In genomic region chr13:35475960-35476943, GRCh38 we compare ENCODE assay signal across 8 cellular contexts. TPM values are rescaled to one million over a fixed set of nuclear protein-coding genes. Genes with fewer than 3 reads are reported as not detected.
A peak's percentile ranks its signal among the peaks of the same experiment; 100 is the strongest.
DNase-seq lines count a peak whose midpoint lies in the region; ATAC-seq and TF ChIP-seq lines count a peak whose summit lies in the region.
"Had no signal": no experiment of that assay in that cellular context is flagged by ENCODE, and none has a peak within 500 bp of the region (broad histone marks: within the 10 kb centered on the region; RNA-seq: fewer than 3 reads in every experiment).

Gene MAB21L1, minus strand, starts transcription at chr13:35476689. Its CDS starts 551 bp downstream, at chr13:35476138.

- H3K36me3 ChIP-seq in kidney epithelial cell (ENCODE audit: control insufficient read depth, insufficient read depth, low read length) = no peaks in the 10 kb centered on the region

- ATAC-seq in stimulated activated naive CD8-positive, alpha-beta T cell treated with anti-CD3 and anti-CD28 coated beads, Interleukin-15, Interleukin-2, amounts not matched to agents 100 U/mL and 50 U/mL, for 24 hours = no peak
- ATAC-seq in GM21526 (IDR thresholded peaks at IDR 0.05; ENCODE audit: low FRiP score, unreplicated experiment) (no peak), GM18909 (IDR thresholded peaks at IDR 0.05; ENCODE audit: poor library complexity, unreplicated experiment) (no peak)

- peak within 1 kb of the TSS; percentile 24 for H3K4me3 ChIP-seq in kidney epithelial cell (ENCODE audit: low read depth, low read length)

- peak; percentile 38 for DNase-seq in GM20000 (ENCODE audit: low spot score)
- DNase-seq in NCI-H524 treated with DMSO at 0.1 percent for 48 hours (lab: John Stamatoyannopoulos, UW) = peak; percentile 57
- peak; percentile 92 to 96 for DNase-seq in cerebellar nuclear complex (lab: John Stamatoyannopoulos, UW)
- DNase-seq in kidney epithelial cell (ENCODE audit: low read depth) = no peak
- DNase-seq in stimulated activated naive CD8-positive, alpha-beta T cell treated with anti-CD3 and anti-CD28 coated beads, Interleukin-15, Interleukin-2, amounts not matched to agents 100 U/mL and 50 U/mL, for 24 hours = peak; percentile 9

- TF ChIP-seq CTCF in GM20000 (IDR thresholded peaks at IDR 0.05; ENCODE audit: extremely low read depth, missing control alignments) (no peak), kidney epithelial cell (IDR thresholded peaks at IDR 0.05; ENCODE audit: insufficient read depth, low read length, poor library complexity, severe bottlenecking) (no peak)

- H3K27me3 ChIP-seq in kidney epithelial cell (ENCODE audit: control insufficient read depth, insufficient read depth, low read length) = peaks cover 59% of the 10 kb centered on the region

RNA-seq across cellular contexts. Expression of gene MAB21L1, which starts in this region (rescaled TPM):
- not detected in 2 replicates for total RNA-seq in kidney epithelial cell
- total RNA-seq: T-helper 1 cell treated with Interleukin-12 subunit alpha and Interleukin-12 subunit beta and Interleukin-4 antibody, amounts not matched to agents 30 ng/mL and 1 ng/mL, for 36 hours had no signal
